In the genomic region with DNA sequence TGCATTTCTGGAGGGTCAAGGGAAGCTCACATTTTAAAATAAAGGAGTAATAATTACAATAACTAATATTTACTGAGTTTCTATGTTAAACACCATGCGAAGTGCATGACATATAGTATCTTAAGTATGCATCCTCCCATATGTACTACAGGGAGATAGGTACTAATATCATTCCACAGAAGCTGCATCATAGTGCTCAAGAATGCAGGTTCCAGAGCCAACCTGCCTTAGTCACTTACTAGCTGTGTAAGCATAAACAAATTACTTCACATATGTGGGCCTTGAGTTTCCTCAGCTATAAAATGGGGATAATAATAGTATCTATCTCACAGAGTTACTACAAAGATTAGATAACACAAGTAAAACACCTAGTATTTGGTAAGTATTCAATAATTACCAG, we compare ENCODE assay signal across 17 cellular contexts. TPM values are rescaled to one million over a fixed set of nuclear protein-coding genes. Genes with fewer than 3 reads are reported as not detected.
A peak's percentile ranks its signal among the peaks of the same experiment; 100 is the strongest.
DNase-seq lines count a peak whose midpoint lies in the region; ATAC-seq and TF ChIP-seq lines count a peak whose summit lies in the region.
"Had no signal": no experiment of that assay in that cellular context is flagged by ENCODE, and none has a peak within 500 bp of the region (broad histone marks: within the 10 kb centered on the region; RNA-seq: fewer than 3 reads in every experiment).

No MANE protein-coding gene starts in this region.

- intact Hi-C loops in activated CD4-positive, alpha-beta memory T cell treated with anti-CD3 and anti-CD28 coated beads for 36 hours (cut with micrococcal nuclease): no loop called here

- POLR2A ChIA-PET in BJ (lab: Charles Lee): no interaction called here
- POLR2A ChIA-PET in activated CD4-positive, alpha-beta memory T cell treated with anti-CD3 and anti-CD28 coated beads for 36 hours (lab: Charles Lee): no interaction called here

- no peak for TF ChIP-seq EP300 in Ishikawa (IDR thresholded peaks at IDR 0.05; ENCODE audit: borderline replicate concordance)

- H3K79me2 ChIP-seq in neural progenitor cell (ENCODE audit: low read depth): no peaks in the 10 kb centered on the region

- no peak for TF ChIP-seq CTCF in BJ (IDR thresholded peaks at IDR 0.05; ENCODE audit: insufficient read depth, low read depth, low read length)
- TF ChIP-seq CTCF in cardiac fibroblast (IDR thresholded peaks at IDR 0.05; ENCODE audit: low read depth, low read length): no peak
- no peak for TF ChIP-seq CTCF in neural progenitor cell (IDR thresholded peaks at IDR 0.05)

- ATAC-seq in GM19452 (IDR thresholded peaks at IDR 0.05; ENCODE audit: unreplicated experiment) (no peak), HG02763 (IDR thresholded peaks at IDR 0.05; ENCODE audit: unreplicated experiment) (no peak)
- ATAC-seq: naive thymus-derived CD4-positive, alpha-beta T cell had no signal

- no peaks in the 10 kb centered on the region for H3K4me1 ChIP-seq in neural progenitor cell
- H3K4me1 ChIP-seq: suprapubic skin had no signal

- H3K27me3 ChIP-seq in BJ (ENCODE audit: control insufficient read depth, insufficient read depth, low read length) (no peaks in the 10 kb centered on the region), neural progenitor cell (no peaks in the 10 kb centered on the region)
- H3K27me3 ChIP-seq: ascending aorta, suprapubic skin had no signal

- no peaks in the 10 kb centered on the region for H3K36me3 Mint-ChIP-seq in neural progenitor cell
- H3K36me3 Mint-ChIP-seq in activated CD4-positive, alpha-beta memory T cell treated with anti-CD3 and anti-CD28 coated beads for 36 hours: no peaks in the 10 kb centered on the region
- H3K36me3 Mint-ChIP-seq: naive thymus-derived CD4-positive, alpha-beta T cell had no signal

- H3K4me1 Mint-ChIP-seq in neural progenitor cell: no peaks in the 10 kb centered on the region
- H3K4me1 Mint-ChIP-seq in activated CD4-positive, alpha-beta memory T cell treated with anti-CD3 and anti-CD28 coated beads for 36 hours (ENCODE audit: low read depth): peaks cover 3% of the 10 kb centered on the region

- H3K4me2 ChIP-seq in neural progenitor cell: no peak overlapping the region
- H3K4me2 ChIP-seq: SK-N-SH had no signal

- H2AFZ ChIP-seq in neural progenitor cell (replicated peaks): no peak overlapping the region

- CTCF ChIA-PET in BJ (lab: Yijun Ruan, JAX): interaction anchor here (0.6 to 2.5 kb wide), 5 partner anchors 9 to 294 kb away, joined by 3 to 7 read pairs (median 5); a partner anchor contains a TSS
- CTCF ChIA-PET in activated CD4-positive, alpha-beta memory T cell treated with anti-CD3 and anti-CD28 coated beads for 36 hours (lab: Charles Lee): interaction anchor here (1.9 kb wide), 1 partner anchor 24 kb away, joined by 5 read pairs; no protein-coding TSS in a partner anchor

- H3K36me3 ChIP-seq in BJ (ENCODE audit: control insufficient read depth, insufficient read depth, low read length): no peaks in the 10 kb centered on the region
- H3K36me3 ChIP-seq in neural progenitor cell: no peaks in the 10 kb centered on the region
- H3K36me3 ChIP-seq: left ventricle myocardium inferior, suprapubic skin had no signal

- no peaks in the 10 kb centered on the region for H3K9me3 ChIP-seq in neural progenitor cell (ENCODE audit: low read depth)
- H3K9me3 ChIP-seq: ascending aorta, left ventricle myocardium inferior, SK-N-SH, suprapubic skin had no signal

- H3K4me3 ChIP-seq in BJ (ENCODE audit: low read depth, low read length) (no peak overlapping the region), cardiac fibroblast (replicated peaks in 1 of 2; ENCODE audit: low read depth in 2 of 2, low read length in 2 of 2) (no peak overlapping the region), neural progenitor cell (no peak overlapping the region)
- H3K4me3 ChIP-seq: ascending aorta, left ventricle myocardium inferior, suprapubic skin had no signal

- H3F3A ChIP-seq in neural progenitor cell (ENCODE audit: low read depth): no peaks in the 10 kb centered on the region

- no peak overlapping the region for H3K4me3 Mint-ChIP-seq in neural progenitor cell
- no peak overlapping the region for H3K4me3 Mint-ChIP-seq in activated CD4-positive, alpha-beta memory T cell treated with anti-CD3 and anti-CD28 coated beads for 36 hours
- H3K4me3 Mint-ChIP-seq: naive thymus-derived CD4-positive, alpha-beta T cell had no signal

- H3K27me3 Mint-ChIP-seq in neural progenitor cell (ENCODE audit: insufficient read depth, low read depth): no peaks in the 10 kb centered on the region
- H3K27me3 Mint-ChIP-seq in activated CD4-positive, alpha-beta memory T cell treated with anti-CD3 and anti-CD28 coated beads for 36 hours: peaks cover 4% of the 10 kb centered on the region

- H3K9ac ChIP-seq in neural progenitor cell: no peak overlapping the region
- H3K9ac ChIP-seq: SK-N-SH had no signal

- no peak for TF ChIP-seq RAD21 in Ishikawa (IDR thresholded peaks at IDR 0.05; ENCODE audit: low read depth)

- H4K20me1 ChIP-seq in neural progenitor cell (ENCODE audit: low read depth): no peaks in the 10 kb centered on the region

- no peaks in the 10 kb centered on the region for H3K9me3 Mint-ChIP-seq in neural progenitor cell
- no peaks in the 10 kb centered on the region for H3K9me3 Mint-ChIP-seq in activated CD4-positive, alpha-beta memory T cell treated with anti-CD3 and anti-CD28 coated beads for 36 hours
- H3K9me3 Mint-ChIP-seq: naive thymus-derived CD4-positive, alpha-beta T cell had no signal

- DNase-seq in BJ (ENCODE audit: low read depth) (peak; percentile 19), cardiac fibroblast (ENCODE audit: low read depth in 2 of 2) (peak; percentile 36 to 85), kidney glomerular epithelial cell (lab: John Stamatoyannopoulos, UW) (peak; percentile 88), neural progenitor cell (ENCODE audit: low spot score) (no peak)
- DNase-seq in activated CD4-positive, alpha-beta memory T cell treated with anti-CD3 and anti-CD28 coated beads for 36 hours: no peak
- DNase-seq: activated effector memory CD4-positive, alpha-beta T cell treated with anti-CD3 and anti-CD28 coated beads, Interleukin-2, amount 50 U/mL, for 16 hours; C1 segment of cervical spinal cord; left ventricle myocardium inferior; naive thymus-derived CD4-positive, alpha-beta T cell; NCI-H1092 treated with DMSO at 0.1 percent for 48 hours; SK-N-SH had no signal

- H3K27ac Mint-ChIP-seq in neural progenitor cell: no peak overlapping the region
- H3K27ac Mint-ChIP-seq in activated CD4-positive, alpha-beta memory T cell treated with anti-CD3 and anti-CD28 coated beads for 36 hours: no peak overlapping the region
- H3K27ac Mint-ChIP-seq: naive thymus-derived CD4-positive, alpha-beta T cell had no signal

- no peak overlapping the region for H3K27ac ChIP-seq in neural progenitor cell
- H3K27ac ChIP-seq: ascending aorta, left ventricle myocardium inferior, suprapubic skin, VCaP had no signal

TF ChIP-seq in Ishikawa, 13 proteins besides CTCF, POLR2A, EP300 and RAD21:
- TF ChIP-seq, protein P1, sequence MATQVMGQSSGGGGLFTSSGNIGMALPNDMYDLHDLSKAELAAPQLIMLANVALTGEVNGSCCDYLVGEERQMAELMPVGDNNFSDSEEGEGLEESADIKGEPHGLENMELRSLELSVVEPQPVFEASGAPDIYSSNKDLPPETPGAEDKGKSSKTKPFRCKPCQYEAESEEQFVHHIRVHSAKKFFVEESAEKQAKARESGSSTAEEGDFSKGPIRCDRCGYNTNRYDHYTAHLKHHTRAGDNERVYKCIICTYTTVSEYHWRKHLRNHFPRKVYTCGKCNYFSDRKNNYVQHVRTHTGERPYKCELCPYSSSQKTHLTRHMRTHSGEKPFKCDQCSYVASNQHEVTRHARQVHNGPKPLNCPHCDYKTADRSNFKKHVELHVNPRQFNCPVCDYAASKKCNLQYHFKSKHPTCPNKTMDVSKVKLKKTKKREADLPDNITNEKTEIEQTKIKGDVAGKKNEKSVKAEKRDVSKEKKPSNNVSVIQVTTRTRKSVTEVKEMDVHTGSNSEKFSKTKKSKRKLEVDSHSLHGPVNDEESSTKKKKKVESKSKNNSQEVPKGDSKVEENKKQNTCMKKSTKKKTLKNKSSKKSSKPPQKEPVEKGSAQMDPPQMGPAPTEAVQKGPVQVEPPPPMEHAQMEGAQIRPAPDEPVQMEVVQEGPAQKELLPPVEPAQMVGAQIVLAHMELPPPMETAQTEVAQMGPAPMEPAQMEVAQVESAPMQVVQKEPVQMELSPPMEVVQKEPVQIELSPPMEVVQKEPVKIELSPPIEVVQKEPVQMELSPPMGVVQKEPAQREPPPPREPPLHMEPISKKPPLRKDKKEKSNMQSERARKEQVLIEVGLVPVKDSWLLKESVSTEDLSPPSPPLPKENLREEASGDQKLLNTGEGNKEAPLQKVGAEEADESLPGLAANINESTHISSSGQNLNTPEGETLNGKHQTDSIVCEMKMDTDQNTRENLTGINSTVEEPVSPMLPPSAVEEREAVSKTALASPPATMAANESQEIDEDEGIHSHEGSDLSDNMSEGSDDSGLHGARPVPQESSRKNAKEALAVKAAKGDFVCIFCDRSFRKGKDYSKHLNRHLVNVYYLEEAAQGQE (IDR thresholded peaks at IDR 0.05; ENCODE audit: low read depth): no peak
- TF ChIP-seq TEAD4 (IDR thresholded peaks at IDR 0.05) (peak; percentile 43), EGR1 (IDR thresholded peaks at IDR 0.05) (no peak)

RNA-seq across cellular contexts. Expression of a gene that starts 18.3 kb away (rescaled TPM):
- polyA plus RNA-seq in BJ (2011; rRNA removed): 1.6 and 1.8 TPM in 2 replicates
- 9.6 and 25.9 TPM in 2 replicates for polyA minus RNA-seq in BJ (2011; rRNA and poly(A)+ RNA removed)
- total RNA-seq in neural progenitor cell (ENCODE audit: low replicate concordance): 23.0 and 29.0 TPM in 2 replicates
- total RNA-seq in activated CD4-positive, alpha-beta memory T cell treated with anti-CD3 and anti-CD28 coated beads for 36 hours: under 1 TPM in 1 of 2 experiments, not detected in 1; 0.29 TPM
- total RNA-seq: naive thymus-derived CD4-positive, alpha-beta T cell had no signal

Comparison
In these comparisons a context has a peak if more than half of its experiments do, and no peak if none do; other contexts are left out.
1. DNase-seq: peak in BJ (single experiment), cardiac fibroblast (2 of 2) and kidney glomerular epithelial cell (single experiment); none in neural progenitor cell (single experiment) and activated CD4-positive, alpha-beta memory T cell treated with anti-CD3 and anti-CD28 coated beads for 36 hours (single experiment).
2. RNA of a gene that starts 18.3 kb away (total RNA-seq): 23.0 to 29.0 TPM in neural progenitor cell; 0.29 TPM in activated CD4-positive, alpha-beta memory T cell treated with anti-CD3 and anti-CD28 coated beads for 36 hours; every median in the first group is over 10 times any median in the second.